Comparison of ENCODE assay signal across 16 cellular contexts in the genomic region with DNA sequence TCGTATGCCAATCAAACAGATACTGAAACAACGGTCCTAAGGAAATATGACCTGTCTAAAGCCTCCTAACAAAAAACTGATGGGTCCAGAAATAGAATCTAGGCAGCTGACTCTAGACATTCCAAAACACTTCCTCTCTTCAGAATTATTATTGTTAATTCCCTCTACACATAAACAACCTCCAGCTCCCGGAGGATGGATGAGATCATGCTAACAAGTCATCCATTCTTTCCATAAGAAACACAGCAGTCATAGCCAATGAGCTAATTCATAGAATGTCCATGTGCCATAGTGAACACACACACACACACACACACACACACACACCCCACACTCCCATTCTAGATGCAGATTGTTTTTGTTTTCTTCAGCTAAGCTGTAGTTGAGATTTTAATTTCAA. TPM values are rescaled to one million over a fixed set of nuclear protein-coding genes. Genes with fewer than 3 reads are reported as not detected.
DNase-seq lines count a peak whose midpoint lies in the region; ATAC-seq and TF ChIP-seq lines count a peak whose summit lies in the region.
"Had no signal": no experiment of that assay in that cellular context is flagged by ENCODE, and none has a peak within 500 bp of the region (broad histone marks: within the 10 kb centered on the region; RNA-seq: fewer than 3 reads in every experiment).

No MANE protein-coding gene starts in this region.

- H3K9me3 ChIP-seq in SJCRH30 (replicated peaks) (no peaks in the 10 kb centered on the region), fibroblast of lung (ENCODE audit: control insufficient read depth, insufficient read depth, low read depth, low read length) (no peaks in the 10 kb centered on the region)
- H3K9me3 ChIP-seq: thyroid gland had no signal

- ATAC-seq in HG02938 (IDR thresholded peaks at IDR 0.05; ENCODE audit: unreplicated experiment) (no peak), HG03521 (IDR thresholded peaks at IDR 0.05; ENCODE audit: unreplicated experiment) (no peak)

- peaks cover 36% of the 10 kb centered on the region for H3K4me1 Mint-ChIP-seq in nephron
- H3K4me1 Mint-ChIP-seq in activated T-helper 1 cell treated with anti-CD3 and anti-CD28 coated beads, Interleukin-12 subunit alpha, Interleukin-12 subunit beta, Interleukin-2, Interleukin-4 antibody, amounts not matched to agents 30 ng/mL and 10 ng/mL and 1 ng/mL, durations not matched to agents 14 hours and 24 hours and 36 hours (ENCODE audit: low read depth): no peaks in the 10 kb centered on the region

- peak overlapping the region; percentile 16 for H3K4me2 ChIP-seq in fibroblast of lung (ENCODE audit: extremely low read depth, insufficient read depth, low read length)

- H4K20me1 ChIP-seq in fibroblast of lung (ENCODE audit: control insufficient read depth, extremely low read depth, insufficient read depth, low read length): no peaks in the 10 kb centered on the region

- H3K4me3 ChIP-seq in SJCRH30 (no peak overlapping the region), fibroblast of lung (replicated peaks in 1 of 4; ENCODE audit: control extremely low read depth in 1 of 4, insufficient read depth in 1 of 4, low read depth in 3 of 4, low read length in 4 of 4) (no peak overlapping the region)
- H3K4me3 ChIP-seq: HAP-1, thyroid gland had no signal

- H3K9ac ChIP-seq in fibroblast of lung (ENCODE audit: insufficient read depth, low read length): no peak overlapping the region
- H3K9ac ChIP-seq: parathyroid adenoma had no signal

- H3K27me3 ChIP-seq in SJCRH30: no peaks in the 10 kb centered on the region
- H3K27me3 ChIP-seq in fibroblast of lung (ENCODE audit: control insufficient read depth, insufficient read depth, low read length): no peaks in the 10 kb centered on the region
- H3K27me3 ChIP-seq: thyroid gland had no signal

- no peaks in the 10 kb centered on the region for H3K36me3 ChIP-seq in SJCRH30
- no peaks in the 10 kb centered on the region for H3K36me3 ChIP-seq in fibroblast of lung (ENCODE audit: control insufficient read depth, insufficient read depth, low read length)
- H3K36me3 ChIP-seq: thyroid gland had no signal

- no peaks in the 10 kb centered on the region for H3K79me2 ChIP-seq in fibroblast of lung (ENCODE audit: control insufficient read depth, insufficient read depth, low read length)
- H3K79me2 ChIP-seq: parathyroid adenoma had no signal

- peak overlapping the region in 2 of 3 experiments; percentile 19 to 58 for H3K4me3 Mint-ChIP-seq in nephron
- no peak overlapping the region for H3K4me3 Mint-ChIP-seq in activated T-helper 1 cell treated with anti-CD3 and anti-CD28 coated beads, Interleukin-12 subunit alpha, Interleukin-12 subunit beta, Interleukin-2, Interleukin-4 antibody, amounts not matched to agents 30 ng/mL and 10 ng/mL and 1 ng/mL, durations not matched to agents 14 hours and 24 hours and 36 hours
- H3K4me3 Mint-ChIP-seq: CD4-positive, alpha-beta T cell had no signal

- peaks cover 13% of the 10 kb centered on the region for H3K4me1 ChIP-seq in SJCRH30
- peaks cover 2% of the 10 kb centered on the region for H3K4me1 ChIP-seq in fibroblast of lung (ENCODE audit: control insufficient read depth, extremely low read depth, insufficient read depth, low read length)
- H3K4me1 ChIP-seq: thyroid gland had no signal

- peaks cover 10% of the 10 kb centered on the region for H3K9me3 Mint-ChIP-seq in nephron
- no peaks in the 10 kb centered on the region for H3K9me3 Mint-ChIP-seq in activated T-helper 1 cell treated with anti-CD3 and anti-CD28 coated beads, Interleukin-12 subunit alpha, Interleukin-12 subunit beta, Interleukin-2, Interleukin-4 antibody, amounts not matched to agents 30 ng/mL and 10 ng/mL and 1 ng/mL, durations not matched to agents 14 hours and 24 hours and 36 hours
- H3K9me3 Mint-ChIP-seq: activated T-helper 2 cell treated with anti-CD3 and anti-CD28 coated beads, Interferon-gamma antibody, Interleukin-2, Interleukin-4, amounts not matched to agents 10 μg/mL and 5 μg/mL and 100 μg/mL, durations not matched to agents 14 hours and 24 hours and 36 hours had no signal

- no peaks in the 10 kb centered on the region for H3K27me3 Mint-ChIP-seq in nephron (ENCODE audit: low read depth)
- no peaks in the 10 kb centered on the region for H3K27me3 Mint-ChIP-seq in activated T-helper 1 cell treated with anti-CD3 and anti-CD28 coated beads, Interleukin-12 subunit alpha, Interleukin-12 subunit beta, Interleukin-2, Interleukin-4 antibody, amounts not matched to agents 30 ng/mL and 10 ng/mL and 1 ng/mL, durations not matched to agents 14 hours and 24 hours and 36 hours (ENCODE audit: insufficient read depth)
- H3K27me3 Mint-ChIP-seq: CD4-positive, alpha-beta T cell had no signal

- DNase-seq in COLO829 (ENCODE audit: low spot score): peak; percentile 71
- peak; percentile 62 to 69 for DNase-seq in SJCRH30
- peak; percentile 90 to 95 for DNase-seq in fibroblast of lung (ENCODE audit: low read depth in 2 of 2)
- no peak for DNase-seq in activated T-helper 1 cell treated with anti-CD3 and anti-CD28 coated beads, Interleukin-12 subunit alpha, Interleukin-12 subunit beta, Interleukin-2, Interleukin-4 antibody, amounts not matched to agents 30 ng/mL and 10 ng/mL and 1 ng/mL, durations not matched to agents 14 hours and 24 hours and 36 hours (ENCODE audit: low spot score)
- no peak for DNase-seq in NCI-H2196 treated with DMSO at 0.1 percent for 48 hours (lab: John Stamatoyannopoulos, UW; ENCODE audit: unreplicated experiment)
- DNase-seq: activated CD4-positive, alpha-beta T cell treated with anti-CD3 and anti-CD28 coated beads for 1 hour; CD4-positive, alpha-beta T cell; Karpas-422; NCI-H345; thyroid gland had no signal

- peak overlapping the region; percentile 92 to 96 (median 93) for H3K27ac Mint-ChIP-seq in nephron
- H3K27ac Mint-ChIP-seq in activated T-helper 1 cell treated with anti-CD3 and anti-CD28 coated beads, Interleukin-12 subunit alpha, Interleukin-12 subunit beta, Interleukin-2, Interleukin-4 antibody, amounts not matched to agents 30 ng/mL and 10 ng/mL and 1 ng/mL, durations not matched to agents 14 hours and 24 hours and 36 hours: no peak overlapping the region
- H3K27ac Mint-ChIP-seq: activated T-helper 2 cell treated with anti-CD3 and anti-CD28 coated beads, Interferon-gamma antibody, Interleukin-2, Interleukin-4, amounts not matched to agents 10 μg/mL and 5 μg/mL and 100 μg/mL, durations not matched to agents 14 hours and 24 hours and 36 hours; CD4-positive, alpha-beta T cell had no signal

- intact Hi-C loops in activated T-helper 1 cell treated with anti-CD3 and anti-CD28 coated beads, Interleukin-12 subunit alpha, Interleukin-12 subunit beta, Interleukin-2, Interleukin-4 antibody, amounts not matched to agents 30 ng/mL and 10 ng/mL and 1 ng/mL, durations not matched to agents 14 hours and 24 hours and 36 hours (cut with micrococcal nuclease): no loop called here

- H3K36me3 Mint-ChIP-seq in nephron (ENCODE audit: low read depth): peaks cover 4% of the 10 kb centered on the region
- no peaks in the 10 kb centered on the region for H3K36me3 Mint-ChIP-seq in activated T-helper 1 cell treated with anti-CD3 and anti-CD28 coated beads, Interleukin-12 subunit alpha, Interleukin-12 subunit beta, Interleukin-2, Interleukin-4 antibody, amounts not matched to agents 30 ng/mL and 10 ng/mL and 1 ng/mL, durations not matched to agents 14 hours and 24 hours and 36 hours (ENCODE audit: low read depth)

- H3K27ac ChIP-seq in SJCRH30: peak overlapping the region; percentile 48; the same call in 1 of the 2 replicates
- H3K27ac ChIP-seq in fibroblast of lung (ENCODE audit: insufficient read depth, low read length): no peak overlapping the region
- H3K27ac ChIP-seq: parathyroid adenoma, thyroid gland had no signal

- H2AFZ ChIP-seq in fibroblast of lung (ENCODE audit: low read length): no peak overlapping the region
- H2AFZ ChIP-seq: parathyroid adenoma had no signal

- TF ChIP-seq CTCF in fibroblast of lung (conservative IDR thresholded peaks at IDR 0.05 in 1 of 2, IDR thresholded peaks at IDR 0.05 in 1 of 2; ENCODE audit: low read depth in 1 of 2, low read length in 2 of 2) (no peak), nephron (IDR thresholded peaks at IDR 0.05; ENCODE audit: unreplicated experiment in 3 of 3) (no peak)

RNA-seq across cellular contexts. Expression of a gene that starts 44.3 kb away (rescaled TPM):
- not detected in 2 replicates for total RNA-seq in SJCRH30 (2014; rRNA removed; shearing (Covaris generic))
- not detected in 2 replicates for total RNA-seq in fibroblast of lung
- not detected in 2 replicates for polyA plus RNA-seq in fibroblast of lung
- polyA plus RNA-seq in fibroblast of lung (2012): not detected in 2 replicates
- not detected in 2 replicates for polyA minus RNA-seq in fibroblast of lung (ENCODE audit: low replicate concordance)
- not detected in 2 replicates for total RNA-seq in activated T-helper 1 cell treated with anti-CD3 and anti-CD28 coated beads, Interleukin-12 subunit alpha, Interleukin-12 subunit beta, Interleukin-2, Interleukin-4 antibody, amounts not matched to agents 30 ng/mL and 10 ng/mL and 1 ng/mL, durations not matched to agents 14 hours and 24 hours and 36 hours
- total RNA-seq: activated T-helper 2 cell treated with anti-CD3 and anti-CD28 coated beads, Interferon-gamma antibody, Interleukin-2, Interleukin-4, amounts not matched to agents 10 μg/mL and 5 μg/mL and 100 μg/mL, durations not matched to agents 14 hours and 24 hours and 36 hours; CD4-positive, alpha-beta T cell had no signal

Comparison
In these comparisons a context has a peak if more than half of its experiments do, and no peak if none do; other contexts are left out.
1. DNase-seq: peak in COLO829 (single experiment), SJCRH30 (2 of 2) and fibroblast of lung (2 of 2); none in activated T-helper 1 cell treated with anti-CD3 and anti-CD28 coated beads, Interleukin-12 subunit alpha, Interleukin-12 subunit beta, Interleukin-2, Interleukin-4 antibody, amounts not matched to agents 30 ng/mL and 10 ng/mL and 1 ng/mL, durations not matched to agents 14 hours and 24 hours and 36 hours (single experiment) and NCI-H2196 treated with DMSO at 0.1 percent for 48 hours (single experiment).